Comparison of ENCODE assay signal across 8 cellular contexts in the genomic region with DNA sequence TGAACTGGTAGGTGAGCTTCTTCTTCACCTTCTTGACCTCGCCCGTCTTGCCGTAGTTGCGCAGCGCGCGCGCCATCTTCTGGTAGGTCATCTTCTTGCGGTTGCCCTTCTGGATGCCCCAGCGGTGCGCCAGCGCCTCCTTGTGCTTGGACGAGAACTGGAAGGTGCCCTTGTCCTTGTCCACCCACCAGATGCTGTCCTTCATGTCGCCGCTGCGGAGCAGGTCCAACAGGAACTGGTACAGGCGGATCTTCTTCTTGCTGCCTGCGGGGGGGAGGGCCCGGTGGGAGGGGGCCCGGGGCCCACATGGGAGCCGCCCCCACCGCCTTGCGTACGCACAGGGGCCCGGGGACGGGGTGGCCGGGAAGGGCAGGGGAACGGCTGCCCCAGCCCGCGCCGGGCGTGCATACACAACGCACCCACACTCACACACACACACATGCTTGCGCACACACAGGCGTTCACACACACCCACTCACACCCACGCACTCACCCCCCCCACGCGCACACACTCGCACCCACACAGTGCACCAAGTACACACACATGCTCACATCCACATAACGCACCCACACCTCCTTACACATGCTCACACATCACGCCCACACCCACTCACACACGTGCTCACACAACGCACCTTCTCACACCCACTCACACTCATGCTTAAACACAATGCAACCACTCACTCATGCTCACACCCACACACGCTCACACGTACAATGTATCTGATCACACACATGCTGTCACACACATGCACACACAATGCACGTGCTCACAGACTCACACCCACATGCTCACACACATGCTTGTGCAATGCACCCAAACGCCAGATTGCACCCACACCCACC. TPM values are rescaled to one million over a fixed set of nuclear protein-coding genes. Genes with fewer than 3 reads are reported as not detected.
A peak's percentile ranks its signal among the peaks of the same experiment; 100 is the strongest.
DNase-seq lines count a peak whose midpoint lies in the region; ATAC-seq and TF ChIP-seq lines count a peak whose summit lies in the region.

No MANE protein-coding gene starts in this region.

- no peak overlapping the region for H3K4me3 ChIP-seq in WI38 (ENCODE audit: low read depth, low read length)
- peak overlapping the region; percentile 43 for H3K4me3 ChIP-seq in fibroblast of villous mesenchyme (ENCODE audit: low read depth, low read length)
- no peak overlapping the region for H3K4me3 ChIP-seq in naive thymus-derived CD4-positive, alpha-beta T cell (ENCODE audit: low read length)
- peak overlapping the region; percentile 48 to 50 for H3K4me3 ChIP-seq in vagina

- POLR2A ChIA-PET in naive thymus-derived CD4-positive, alpha-beta T cell (lab: Charles Lee) = no interaction called here

- H3K27me3 ChIP-seq in naive thymus-derived CD4-positive, alpha-beta T cell (ENCODE audit: control insufficient read depth in 2 of 2, insufficient read depth in 2 of 2, low read length in 2 of 2) = no peaks in the 10 kb centered on the region
- no peaks in the 10 kb centered on the region for H3K27me3 ChIP-seq in vagina

- H3K4me3 Mint-ChIP-seq in activated naive CD4-positive, alpha-beta T cell treated with anti-CD3 and anti-CD28 coated beads, Interleukin-2, amount 10 ng/mL, durations not matched to agents 7 days and 5 days = no peak overlapping the region
- H3K4me3 Mint-ChIP-seq in naive thymus-derived CD4-positive, alpha-beta T cell = no peak overlapping the region

- CTCF ChIA-PET in activated naive CD4-positive, alpha-beta T cell treated with anti-CD3 and anti-CD28 coated beads, Interleukin-2, amount 10 ng/mL, durations not matched to agents 7 days and 5 days (lab: Charles Lee) = interaction anchor here (1.0 kb wide), 1 partner anchor 177 kb away, joined by 3 read pairs; no protein-coding TSS in a partner anchor
- CTCF ChIA-PET in naive thymus-derived CD4-positive, alpha-beta T cell (lab: Charles Lee) = no interaction called here

- no peak overlapping the region for H3K27ac ChIP-seq in naive thymus-derived CD4-positive, alpha-beta T cell (ENCODE audit: low read depth, low read length)
- peak overlapping the region; percentile 64 for H3K27ac ChIP-seq in vagina

- no peak for TF ChIP-seq POLR2A in vagina (IDR thresholded peaks at IDR 0.05)

- no peaks in the 10 kb centered on the region for H3K9me3 Mint-ChIP-seq in activated naive CD4-positive, alpha-beta T cell treated with anti-CD3 and anti-CD28 coated beads, Interleukin-2, amount 10 ng/mL, durations not matched to agents 7 days and 5 days
- H3K9me3 Mint-ChIP-seq in naive thymus-derived CD4-positive, alpha-beta T cell = no peaks in the 10 kb centered on the region

- peaks cover 10% of the 10 kb centered on the region for H3K4me1 Mint-ChIP-seq in activated naive CD4-positive, alpha-beta T cell treated with anti-CD3 and anti-CD28 coated beads, Interleukin-2, amount 10 ng/mL, durations not matched to agents 7 days and 5 days
- peaks cover 0 to 11% (median 9%) of the 10 kb centered on the region in 7 donors for H3K4me1 Mint-ChIP-seq in naive thymus-derived CD4-positive, alpha-beta T cell

- H3K27me3 Mint-ChIP-seq in activated naive CD4-positive, alpha-beta T cell treated with anti-CD3 and anti-CD28 coated beads, Interleukin-2, amount 10 ng/mL, durations not matched to agents 7 days and 5 days = no peaks in the 10 kb centered on the region
- H3K27me3 Mint-ChIP-seq in naive thymus-derived CD4-positive, alpha-beta T cell = no peaks in the 10 kb centered on the region

- intact Hi-C loops in naive thymus-derived CD4-positive, alpha-beta T cell (cut with micrococcal nuclease) = no loop called here
- intact Hi-C loops in vagina (cut with DNase I) = loop anchor here (10.0 kb wide), 2 partner anchors 71 to 461 kb away; no protein-coding TSS in a partner anchor

- H3K36me3 ChIP-seq in naive thymus-derived CD4-positive, alpha-beta T cell (ENCODE audit: control insufficient read depth in 2 of 3, insufficient read depth in 3 of 3, low read length in 3 of 3) = no peaks in the 10 kb centered on the region
- H3K36me3 ChIP-seq in vagina = no peaks in the 10 kb centered on the region

- no peak overlapping the region for H3K27ac Mint-ChIP-seq in activated naive CD4-positive, alpha-beta T cell treated with anti-CD3 and anti-CD28 coated beads, Interleukin-2, amount 10 ng/mL, durations not matched to agents 7 days and 5 days
- no peak overlapping the region for H3K27ac Mint-ChIP-seq in naive thymus-derived CD4-positive, alpha-beta T cell

- DNase-seq in activated naive CD4-positive, alpha-beta T cell treated with anti-CD3 and anti-CD28 coated beads, Interleukin-2, amount 10 ng/mL, durations not matched to agents 7 days and 5 days = peak; percentile 42
- no peak for DNase-seq in activated naive CD4-positive, alpha-beta T cell treated with anti-CD3 and anti-CD28 coated beads, Interleukin-2, amount 50 U/mL, for 16 hours
- peak; percentile 92 to 93 for DNase-seq in NCI-H2081 (lab: John Stamatoyannopoulos, UW)
- DNase-seq in fibroblast of villous mesenchyme (ENCODE audit: low read depth) = peak; percentile 94
- DNase-seq in naive thymus-derived CD4-positive, alpha-beta T cell = peak in 1 of 9 donors; percentile 35
- no peak for DNase-seq in vagina (ENCODE audit: extremely low spot score in 2 of 2)

- no peaks in the 10 kb centered on the region for H3K9me3 ChIP-seq in naive thymus-derived CD4-positive, alpha-beta T cell (ENCODE audit: control insufficient read depth in 2 of 3, low read length in 3 of 3)
- H3K9me3 ChIP-seq in vagina = no peaks in the 10 kb centered on the region

- peak; percentile 91 for TF ChIP-seq CTCF in WI38 (IDR thresholded peaks at IDR 0.05; ENCODE audit: low read depth, low read length)
- peak; percentile 91 for TF ChIP-seq CTCF in fibroblast of villous mesenchyme (IDR thresholded peaks at IDR 0.05; ENCODE audit: insufficient read depth, low read depth, low read length)
- peak; percentile 80 to 91 (median 86) for TF ChIP-seq CTCF in vagina (IDR thresholded peaks at IDR 0.05)

- ATAC-seq in naive thymus-derived CD4-positive, alpha-beta T cell = peak; percentile 24
- ATAC-seq in HG03135 (IDR thresholded peaks at IDR 0.05; ENCODE audit: unreplicated experiment) = no peak

- H3K36me3 Mint-ChIP-seq in activated naive CD4-positive, alpha-beta T cell treated with anti-CD3 and anti-CD28 coated beads, Interleukin-2, amount 10 ng/mL, durations not matched to agents 7 days and 5 days = no peaks in the 10 kb centered on the region
- no peaks in the 10 kb centered on the region for H3K36me3 Mint-ChIP-seq in naive thymus-derived CD4-positive, alpha-beta T cell

- H3K4me1 ChIP-seq in naive thymus-derived CD4-positive, alpha-beta T cell (ENCODE audit: control insufficient read depth in 2 of 2, insufficient read depth in 2 of 2, low read length in 2 of 2) = peaks cover 0 to 5% of the 10 kb centered on the region in 2 donors
- H3K4me1 ChIP-seq in vagina = peaks cover 13% of the 10 kb centered on the region

RNA-seq across cellular contexts. Expression of gene MYBPC3, which starts 3.0 kb away (rescaled TPM):
- total RNA-seq in fibroblast of villous mesenchyme = not detected in 2 replicates
- under 1 TPM in 2 of 5 experiments, not detected in 3; 0.16 to 0.86 TPM for total RNA-seq in naive thymus-derived CD4-positive, alpha-beta T cell
- not detected for polyA plus RNA-seq in naive thymus-derived CD4-positive, alpha-beta T cell
- total RNA-seq in vagina = not detected

RNA-seq across cellular contexts. Expression of gene SPI1, which starts 22.8 kb away (rescaled TPM):
- not detected in 2 replicates for total RNA-seq in fibroblast of villous mesenchyme
- total RNA-seq in naive thymus-derived CD4-positive, alpha-beta T cell = 100 to 1,000 TPM in 1 of 5 experiments, 10 to 100 TPM in 1, 1 to 10 TPM in 2, not detected in 1; 5.0 to 247 (median 17.8) TPM
- under 1 TPM in 1 of 2 donors, not detected in 1; 0.27 TPM for polyA plus RNA-seq in naive thymus-derived CD4-positive, alpha-beta T cell
- total RNA-seq in vagina = 15.5 TPM

RNA-seq across cellular contexts. Expression of gene SLC39A13, which starts 52.9 kb away (rescaled TPM):
- 73.0 and 83.4 TPM in 2 replicates for total RNA-seq in fibroblast of villous mesenchyme
- 10 to 100 TPM; 29.9 to 60.4 (median 45.1) TPM for total RNA-seq in naive thymus-derived CD4-positive, alpha-beta T cell
- polyA plus RNA-seq in naive thymus-derived CD4-positive, alpha-beta T cell = 10 to 100 TPM; 21.4 to 40.7 TPM
- 53.5 TPM for total RNA-seq in vagina

Comparison
In these comparisons a context has a peak if more than half of its experiments do, and no peak if none do; other contexts are left out.
1. DNase-seq: peak in activated naive CD4-positive, alpha-beta T cell treated with anti-CD3 and anti-CD28 coated beads, Interleukin-2, amount 10 ng/mL, durations not matched to agents 7 days and 5 days (single experiment), NCI-H2081 (2 of 2) and fibroblast of villous mesenchyme (single experiment); none in activated naive CD4-positive, alpha-beta T cell treated with anti-CD3 and anti-CD28 coated beads, Interleukin-2, amount 50 U/mL, for 16 hours (single experiment) and vagina (0 of 2).
2. H3K4me3 ChIP-seq: peak in fibroblast of villous mesenchyme (single experiment) and vagina (2 of 2); none in WI38 (single experiment) and naive thymus-derived CD4-positive, alpha-beta T cell (single experiment).
3. Peak in every context shown above with its lines, with median percentiles within 50 percentile points of each other: CTCF ChIP-seq.